ENCODE assay signal across 18 cellular contexts in genomic region chr16:53643474-53643873, GRCh38.
A peak's percentile ranks its signal among the peaks of the same experiment; 100 is the strongest.
DNase-seq lines count a peak whose midpoint lies in the region; ATAC-seq, FAIRE-seq and TF ChIP-seq lines count a peak whose summit lies in the region.
"Had no signal": no experiment of that assay in that cellular context is flagged by ENCODE, and none has a peak within 500 bp of the region (broad histone marks: within the 10 kb centered on the region; RNA-seq: fewer than 3 reads in every experiment).

No MANE protein-coding gene starts in this region.

- H3K27me3 ChIP-seq in K562 (ENCODE audit: control insufficient read depth in 2 of 2, insufficient read depth in 2 of 2, low read length in 2 of 2), result no peaks in the 10 kb centered on the region

- 18% methylated on average over 1 of the region's 1 CpG for WGBS in K562 (ENCODE audit: insufficient coverage, low coverage, missing lambda C conversion rate)

- TF ChIP-seq EP300 in K562 (IDR thresholded peaks at IDR 0.05; ENCODE audit: low read length), result no peak

- ATAC-seq in GM18498 (IDR thresholded peaks at IDR 0.05; ENCODE audit: unreplicated experiment) (peak; percentile 55), HG03196 (IDR thresholded peaks at IDR 0.05; ENCODE audit: unreplicated experiment) (peak; percentile 55), K562 (no peak)

- H3K4me3 ChIP-seq in K562, result no peak overlapping the region

- no peaks in the 10 kb centered on the region for H4K20me1 ChIP-seq in K562 (replicated peaks; ENCODE audit: control insufficient read depth, insufficient read depth, low read length)

- H3K36me3 ChIP-seq in K562 (ENCODE audit: control insufficient read depth, insufficient read depth, low read length), result no peaks in the 10 kb centered on the region

- POLR2A ChIA-PET in K562 (lab: Yijun Ruan, JAX), result no interaction called here

- no peaks in the 10 kb centered on the region for H3K4me1 ChIP-seq in K562 (replicated peaks in 1 of 2; ENCODE audit: control insufficient read depth in 2 of 2, insufficient read depth in 2 of 2, low read length in 2 of 2)

- no peak overlapping the region for H3K4me2 ChIP-seq in K562 (ENCODE audit: insufficient read depth, low read length)

- in situ Hi-C loops in K562 (cut with MboI), result no loop called here

- no peaks in the 10 kb centered on the region for H3K9me1 ChIP-seq in K562 (ENCODE audit: control insufficient read depth, insufficient read depth, low read length)

- FAIRE-seq in K562 (lab: Jason Lieb, UNC), result no peak
- FAIRE-seq: GM12891 had no signal

- no peak for TF ChIP-seq RAD21 in K562 (CRISPR knock-in tag; conservative IDR thresholded peaks at IDR 0.05 in 1 of 2, IDR thresholded peaks at IDR 0.05 in 1 of 2)

- BruUV-seq in K562 (replicated peaks; lab: Mats Ljungman, UMichigan), result no TSS peak

- H2AFZ ChIP-seq in K562 (ENCODE audit: low read depth, low read length), result no peak overlapping the region

- H3K79me2 ChIP-seq in K562 (ENCODE audit: control insufficient read depth, insufficient read depth, low read length), result no peaks in the 10 kb centered on the region

- CTCF ChIA-PET in K562 (lab: Yijun Ruan, JAX; ENCODE audit: low intra/inter-chr PET ratio), result no interaction called here

- intact Hi-C loops in K562 (cut with micrococcal nuclease), result no loop called here

- H3K9me3 ChIP-seq in K562 (replicated peaks; ENCODE audit: control insufficient read depth, insufficient read depth, low read depth, low read length), result no peaks in the 10 kb centered on the region

- no peak for TF ChIP-seq POLR2A in K562 (conservative IDR thresholded peaks at IDR 0.05)

- TF ChIP-seq CTCF in 22Rv1 (IDR thresholded peaks at IDR 0.05) (no peak), K562 (IDR thresholded peaks at IDR 0.05 in 2 of 3, conservative IDR thresholded peaks at IDR 0.05 in 1 of 3; ENCODE audit: insufficient read depth in 2 of 3, low read depth in 1 of 3, low read length in 3 of 3) (no peak)

- H3K27ac ChIP-seq in 22Rv1, result peak overlapping the region; percentile 48
- no peak overlapping the region for H3K27ac ChIP-seq in K562 (ENCODE audit: extremely low read depth, low read depth, low read length)

- no peak overlapping the region for H3K9ac ChIP-seq in K562 (ENCODE audit: insufficient read depth in 1 of 2, low read depth in 2 of 2, low read length in 2 of 2)

- no peak for DNase-seq in K562 (ENCODE audit: extremely low read depth in 1 of 4, low spot score in 3 of 4)
- DNase-seq in NCI-H2029 treated with DMSO at 0.1 percent for 48 hours (lab: John Stamatoyannopoulos, UW), result no peak
- DNase-seq in activated gamma-delta T cell (lab: John Stamatoyannopoulos, UW), result no peak
- no peak for DNase-seq in NCI-H1930 (lab: John Stamatoyannopoulos, UW)
- DNase-seq: 8988T; AML-193; C1 segment of cervical spinal cord; Calu3; CD4-positive, alpha-beta T cell; DMS 273 treated with DMSO at 0.1 percent for 48 hours; GOT3; H9; IMR-90; KG1 had no signal

TF ChIP-seq in K562, 482 proteins besides CTCF, POLR2A, EP300 and RAD21:
- TF ChIP-seq PHF8 (IDR thresholded peaks at IDR 0.05; ENCODE audit: borderline replicate concordance, low read length) (no peak), ZNF316 (IDR thresholded peaks at IDR 0.05) (0 out of 2 replicates have a peak, but pooled peaks have one; percentile 8)
